ENCODE assay signal across 1 cellular context in the genomic region with DNA sequence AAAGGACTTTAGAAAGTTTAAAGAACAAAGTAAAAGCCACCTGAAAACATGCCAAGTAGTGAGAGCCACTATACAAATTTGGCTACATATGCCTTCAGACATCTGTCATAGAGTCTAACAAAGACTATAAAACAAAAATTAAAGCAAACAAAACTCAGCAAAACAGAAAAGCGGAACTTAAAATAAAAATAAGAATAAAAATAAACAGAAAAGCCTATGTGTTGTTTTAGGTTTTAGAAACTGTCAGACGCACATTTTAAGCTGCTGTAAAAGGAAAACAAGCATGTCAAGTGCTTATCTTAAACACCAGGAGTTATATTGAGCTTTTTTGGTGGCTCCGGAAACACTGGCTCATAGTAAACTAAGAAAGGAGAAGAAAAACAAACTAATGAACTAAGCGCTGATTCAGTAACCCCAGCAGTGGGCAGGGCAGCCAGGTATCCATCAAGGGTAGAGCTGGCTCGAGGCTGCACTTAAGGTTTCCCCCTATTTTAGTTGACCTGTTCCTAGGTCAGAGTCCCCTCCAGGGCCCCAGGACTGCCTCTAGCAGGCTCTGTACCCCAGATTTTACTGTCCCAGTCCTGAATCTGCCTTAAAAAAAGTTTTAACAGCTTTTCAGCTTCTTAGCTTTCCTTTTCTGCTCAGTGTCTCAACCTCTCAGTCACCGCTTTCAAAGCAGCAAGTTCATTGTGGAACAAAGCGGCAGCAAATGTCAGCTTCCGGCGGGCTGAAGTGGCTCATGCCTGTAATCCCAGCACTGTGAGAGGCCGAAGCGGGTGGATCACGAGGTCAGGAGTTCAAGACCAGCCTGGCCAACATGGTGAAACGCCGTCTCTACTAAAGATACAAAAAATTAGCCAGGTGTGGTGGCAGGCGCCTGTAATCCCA.
TF ChIP-seq lines count a peak whose summit lies in the region.

No MANE protein-coding gene starts in this region.

TF ChIP-seq in GM12878, 131 proteins besides CTCF, POLR2A, EP300 and RAD21 (continued from another document and continues in another):
- TF ChIP-seq, protein P1, sequence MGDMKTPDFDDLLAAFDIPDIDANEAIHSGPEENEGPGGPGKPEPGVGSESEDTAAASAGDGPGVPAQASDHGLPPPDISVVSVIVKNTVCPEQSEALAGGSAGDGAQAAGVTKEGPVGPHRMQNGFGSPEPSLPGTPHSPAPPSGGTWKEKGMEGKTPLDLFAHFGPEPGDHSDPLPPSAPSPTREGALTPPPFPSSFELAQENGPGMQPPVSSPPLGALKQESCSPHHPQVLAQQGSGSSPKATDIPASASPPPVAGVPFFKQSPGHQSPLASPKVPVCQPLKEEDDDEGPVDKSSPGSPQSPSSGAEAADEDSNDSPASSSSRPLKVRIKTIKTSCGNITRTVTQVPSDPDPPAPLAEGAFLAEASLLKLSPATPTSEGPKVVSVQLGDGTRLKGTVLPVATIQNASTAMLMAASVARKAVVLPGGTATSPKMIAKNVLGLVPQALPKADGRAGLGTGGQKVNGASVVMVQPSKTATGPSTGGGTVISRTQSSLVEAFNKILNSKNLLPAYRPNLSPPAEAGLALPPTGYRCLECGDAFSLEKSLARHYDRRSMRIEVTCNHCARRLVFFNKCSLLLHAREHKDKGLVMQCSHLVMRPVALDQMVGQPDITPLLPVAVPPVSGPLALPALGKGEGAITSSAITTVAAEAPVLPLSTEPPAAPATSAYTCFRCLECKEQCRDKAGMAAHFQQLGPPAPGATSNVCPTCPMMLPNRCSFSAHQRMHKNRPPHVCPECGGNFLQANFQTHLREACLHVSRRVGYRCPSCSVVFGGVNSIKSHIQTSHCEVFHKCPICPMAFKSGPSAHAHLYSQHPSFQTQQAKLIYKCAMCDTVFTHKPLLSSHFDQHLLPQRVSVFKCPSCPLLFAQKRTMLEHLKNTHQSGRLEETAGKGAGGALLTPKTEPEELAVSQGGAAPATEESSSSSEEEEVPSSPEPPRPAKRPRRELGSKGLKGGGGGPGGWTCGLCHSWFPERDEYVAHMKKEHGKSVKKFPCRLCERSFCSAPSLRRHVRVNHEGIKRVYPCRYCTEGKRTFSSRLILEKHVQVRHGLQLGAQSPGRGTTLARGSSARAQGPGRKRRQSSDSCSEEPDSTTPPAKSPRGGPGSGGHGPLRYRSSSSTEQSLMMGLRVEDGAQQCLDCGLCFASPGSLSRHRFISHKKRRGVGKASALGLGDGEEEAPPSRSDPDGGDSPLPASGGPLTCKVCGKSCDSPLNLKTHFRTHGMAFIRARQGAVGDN (IDR thresholded peaks at IDR 0.05), result peak; percentile 75
- TF ChIP-seq KAT2A (conservative IDR thresholded peaks at IDR 0.05; ENCODE audit: control insufficient read depth, low read depth, low read length) (no peak), NRF1 (conservative IDR thresholded peaks at IDR 0.05; ENCODE audit: low read depth, low read length) (no peak), TARDBP (IDR thresholded peaks at IDR 0.05; ENCODE audit: borderline replicate concordance) (no peak), MYC (IDR thresholded peaks at IDR 0.05; ENCODE audit: insufficient read depth, insufficient read length, insufficient replicate concordance, low read length, severe bottlenecking) (no peak), SRF (IDR thresholded peaks at IDR 0.05; ENCODE audit: low read depth in 2 of 2, low read length in 2 of 2) (no peak), FOXM1 (IDR thresholded peaks at IDR 0.05; ENCODE audit: low read depth, low read length) (no peak), JUNB (IDR thresholded peaks at IDR 0.05) (no peak), SP1 (IDR thresholded peaks at IDR 0.05; ENCODE audit: low read depth, low read length) (no peak), BACH1 (IDR thresholded peaks at IDR 0.05; ENCODE audit: borderline replicate concordance) (no peak), YY1 (IDR thresholded peaks at IDR 0.05; ENCODE audit: low read depth, low read length) (no peak), SMARCA5 (IDR thresholded peaks at IDR 0.05) (no peak), BRCA1 (IDR thresholded peaks at IDR 0.05; ENCODE audit: low read depth, low read length) (no peak), MXI1 (IDR thresholded peaks at IDR 0.05; ENCODE audit: low read depth, low read length) (peak; percentile 41; the same call in 1 of the 2 replicates), HCFC1 (IDR thresholded peaks at IDR 0.05; ENCODE audit: low read length) (no peak), RELA (IDR thresholded peaks at IDR 0.05; ENCODE audit: borderline replicate concordance, partially characterized antibody) (no peak), ZNF217 (IDR thresholded peaks at IDR 0.05) (peak; percentile 81), FOXK2 (IDR thresholded peaks at IDR 0.05) (no peak), SREBF2 (IDR thresholded peaks at IDR 0.05; ENCODE audit: low read length) (no peak), ZNF24 (IDR thresholded peaks at IDR 0.05) (0 out of 2 replicates have a peak, but pooled peaks have one; percentile 18), CBX3 (IDR thresholded peaks at IDR 0.05; ENCODE audit: borderline replicate concordance, low read depth) (no peak), EGR1 (IDR thresholded peaks at IDR 0.05; ENCODE audit: borderline replicate concordance in 1 of 2, low read depth in 2 of 2, low read length in 2 of 2) (no peak), CBFB (IDR thresholded peaks at IDR 0.05; ENCODE audit: low read depth) (no peak), NR2F1 (conservative IDR thresholded peaks at IDR 0.05) (no peak; the same call in 1 of the 2 replicates), NFYA (IDR thresholded peaks at IDR 0.05; ENCODE audit: borderline replicate concordance, low read depth, low read length) (no peak), SIN3A (IDR thresholded peaks at IDR 0.05; ENCODE audit: low read depth, low read length) (no peak), PML (IDR thresholded peaks at IDR 0.05; ENCODE audit: low read length) (no peak; the same call in 1 of the 2 replicates), BCL11A (IDR thresholded peaks at IDR 0.05; ENCODE audit: low read depth, low read length) (no peak), IKZF1 (conservative IDR thresholded peaks at IDR 0.05) (peak; percentile 10; the same call in 1 of the 2 replicates), HDGF (IDR thresholded peaks at IDR 0.05) (peak; percentile 37; the same call in 1 of the 2 replicates), TBL1XR1 (IDR thresholded peaks at IDR 0.05; ENCODE audit: low read depth, low read length) (no peak)
- TF ChIP-seq, protein P2, sequence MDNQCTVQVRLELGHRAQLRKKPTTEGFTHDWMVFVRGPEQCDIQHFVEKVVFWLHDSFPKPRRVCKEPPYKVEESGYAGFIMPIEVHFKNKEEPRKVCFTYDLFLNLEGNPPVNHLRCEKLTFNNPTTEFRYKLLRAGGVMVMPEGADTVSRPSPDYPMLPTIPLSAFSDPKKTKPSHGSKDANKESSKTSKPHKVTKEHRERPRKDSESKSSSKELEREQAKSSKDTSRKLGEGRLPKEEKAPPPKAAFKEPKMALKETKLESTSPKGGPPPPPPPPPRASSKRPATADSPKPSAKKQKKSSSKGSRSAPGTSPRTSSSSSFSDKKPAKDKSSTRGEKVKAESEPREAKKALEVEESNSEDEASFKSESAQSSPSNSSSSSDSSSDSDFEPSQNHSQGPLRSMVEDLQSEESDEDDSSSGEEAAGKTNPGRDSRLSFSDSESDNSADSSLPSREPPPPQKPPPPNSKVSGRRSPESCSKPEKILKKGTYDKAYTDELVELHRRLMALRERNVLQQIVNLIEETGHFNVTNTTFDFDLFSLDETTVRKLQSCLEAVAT (IDR thresholded peaks at IDR 0.05), result peak; percentile 54; the same call in 1 of the 2 replicates
- TF ChIP-seq, protein P3, sequence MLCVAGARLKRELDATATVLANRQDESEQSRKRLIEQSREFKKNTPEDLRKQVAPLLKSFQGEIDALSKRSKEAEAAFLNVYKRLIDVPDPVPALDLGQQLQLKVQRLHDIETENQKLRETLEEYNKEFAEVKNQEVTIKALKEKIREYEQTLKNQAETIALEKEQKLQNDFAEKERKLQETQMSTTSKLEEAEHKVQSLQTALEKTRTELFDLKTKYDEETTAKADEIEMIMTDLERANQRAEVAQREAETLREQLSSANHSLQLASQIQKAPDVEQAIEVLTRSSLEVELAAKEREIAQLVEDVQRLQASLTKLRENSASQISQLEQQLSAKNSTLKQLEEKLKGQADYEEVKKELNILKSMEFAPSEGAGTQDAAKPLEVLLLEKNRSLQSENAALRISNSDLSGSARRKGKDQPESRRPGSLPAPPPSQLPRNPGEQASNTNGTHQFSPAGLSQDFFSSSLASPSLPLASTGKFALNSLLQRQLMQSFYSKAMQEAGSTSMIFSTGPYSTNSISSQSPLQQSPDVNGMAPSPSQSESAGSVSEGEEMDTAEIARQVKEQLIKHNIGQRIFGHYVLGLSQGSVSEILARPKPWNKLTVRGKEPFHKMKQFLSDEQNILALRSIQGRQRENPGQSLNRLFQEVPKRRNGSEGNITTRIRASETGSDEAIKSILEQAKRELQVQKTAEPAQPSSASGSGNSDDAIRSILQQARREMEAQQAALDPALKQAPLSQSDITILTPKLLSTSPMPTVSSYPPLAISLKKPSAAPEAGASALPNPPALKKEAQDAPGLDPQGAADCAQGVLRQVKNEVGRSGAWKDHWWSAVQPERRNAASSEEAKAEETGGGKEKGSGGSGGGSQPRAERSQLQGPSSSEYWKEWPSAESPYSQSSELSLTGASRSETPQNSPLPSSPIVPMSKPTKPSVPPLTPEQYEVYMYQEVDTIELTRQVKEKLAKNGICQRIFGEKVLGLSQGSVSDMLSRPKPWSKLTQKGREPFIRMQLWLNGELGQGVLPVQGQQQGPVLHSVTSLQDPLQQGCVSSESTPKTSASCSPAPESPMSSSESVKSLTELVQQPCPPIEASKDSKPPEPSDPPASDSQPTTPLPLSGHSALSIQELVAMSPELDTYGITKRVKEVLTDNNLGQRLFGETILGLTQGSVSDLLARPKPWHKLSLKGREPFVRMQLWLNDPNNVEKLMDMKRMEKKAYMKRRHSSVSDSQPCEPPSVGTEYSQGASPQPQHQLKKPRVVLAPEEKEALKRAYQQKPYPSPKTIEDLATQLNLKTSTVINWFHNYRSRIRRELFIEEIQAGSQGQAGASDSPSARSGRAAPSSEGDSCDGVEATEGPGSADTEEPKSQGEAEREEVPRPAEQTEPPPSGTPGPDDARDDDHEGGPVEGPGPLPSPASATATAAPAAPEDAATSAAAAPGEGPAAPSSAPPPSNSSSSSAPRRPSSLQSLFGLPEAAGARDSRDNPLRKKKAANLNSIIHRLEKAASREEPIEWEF (IDR thresholded peaks at IDR 0.05; ENCODE audit: insufficient replicate concordance, low read depth, low read length), result no peak
- TF ChIP-seq, protein P4, sequence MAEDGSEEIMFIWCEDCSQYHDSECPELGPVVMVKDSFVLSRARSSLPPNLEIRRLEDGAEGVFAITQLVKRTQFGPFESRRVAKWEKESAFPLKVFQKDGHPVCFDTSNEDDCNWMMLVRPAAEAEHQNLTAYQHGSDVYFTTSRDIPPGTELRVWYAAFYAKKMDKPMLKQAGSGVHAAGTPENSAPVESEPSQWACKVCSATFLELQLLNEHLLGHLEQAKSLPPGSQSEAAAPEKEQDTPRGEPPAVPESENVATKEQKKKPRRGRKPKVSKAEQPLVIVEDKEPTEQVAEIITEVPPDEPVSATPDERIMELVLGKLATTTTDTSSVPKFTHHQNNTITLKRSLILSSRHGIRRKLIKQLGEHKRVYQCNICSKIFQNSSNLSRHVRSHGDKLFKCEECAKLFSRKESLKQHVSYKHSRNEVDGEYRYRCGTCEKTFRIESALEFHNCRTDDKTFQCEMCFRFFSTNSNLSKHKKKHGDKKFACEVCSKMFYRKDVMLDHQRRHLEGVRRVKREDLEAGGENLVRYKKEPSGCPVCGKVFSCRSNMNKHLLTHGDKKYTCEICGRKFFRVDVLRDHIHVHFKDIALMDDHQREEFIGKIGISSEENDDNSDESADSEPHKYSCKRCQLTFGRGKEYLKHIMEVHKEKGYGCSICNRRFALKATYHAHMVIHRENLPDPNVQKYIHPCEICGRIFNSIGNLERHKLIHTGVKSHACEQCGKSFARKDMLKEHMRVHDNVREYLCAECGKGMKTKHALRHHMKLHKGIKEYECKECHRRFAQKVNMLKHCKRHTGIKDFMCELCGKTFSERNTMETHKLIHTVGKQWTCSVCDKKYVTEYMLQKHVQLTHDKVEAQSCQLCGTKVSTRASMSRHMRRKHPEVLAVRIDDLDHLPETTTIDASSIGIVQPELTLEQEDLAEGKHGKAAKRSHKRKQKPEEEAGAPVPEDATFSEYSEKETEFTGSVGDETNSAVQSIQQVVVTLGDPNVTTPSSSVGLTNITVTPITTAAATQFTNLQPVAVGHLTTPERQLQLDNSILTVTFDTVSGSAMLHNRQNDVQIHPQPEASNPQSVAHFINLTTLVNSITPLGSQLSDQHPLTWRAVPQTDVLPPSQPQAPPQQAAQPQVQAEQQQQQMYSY (CRISPR knock-in tag; IDR thresholded peaks at IDR 0.05), result no peak
- TF ChIP-seq, protein P5, sequence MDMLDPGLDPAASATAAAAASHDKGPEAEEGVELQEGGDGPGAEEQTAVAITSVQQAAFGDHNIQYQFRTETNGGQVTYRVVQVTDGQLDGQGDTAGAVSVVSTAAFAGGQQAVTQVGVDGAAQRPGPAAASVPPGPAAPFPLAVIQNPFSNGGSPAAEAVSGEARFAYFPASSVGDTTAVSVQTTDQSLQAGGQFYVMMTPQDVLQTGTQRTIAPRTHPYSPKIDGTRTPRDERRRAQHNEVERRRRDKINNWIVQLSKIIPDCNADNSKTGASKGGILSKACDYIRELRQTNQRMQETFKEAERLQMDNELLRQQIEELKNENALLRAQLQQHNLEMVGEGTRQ (IDR thresholded peaks at IDR 0.05; ENCODE audit: borderline replicate concordance, low read depth, low read length), result no peak
- TF ChIP-seq, protein P6, sequence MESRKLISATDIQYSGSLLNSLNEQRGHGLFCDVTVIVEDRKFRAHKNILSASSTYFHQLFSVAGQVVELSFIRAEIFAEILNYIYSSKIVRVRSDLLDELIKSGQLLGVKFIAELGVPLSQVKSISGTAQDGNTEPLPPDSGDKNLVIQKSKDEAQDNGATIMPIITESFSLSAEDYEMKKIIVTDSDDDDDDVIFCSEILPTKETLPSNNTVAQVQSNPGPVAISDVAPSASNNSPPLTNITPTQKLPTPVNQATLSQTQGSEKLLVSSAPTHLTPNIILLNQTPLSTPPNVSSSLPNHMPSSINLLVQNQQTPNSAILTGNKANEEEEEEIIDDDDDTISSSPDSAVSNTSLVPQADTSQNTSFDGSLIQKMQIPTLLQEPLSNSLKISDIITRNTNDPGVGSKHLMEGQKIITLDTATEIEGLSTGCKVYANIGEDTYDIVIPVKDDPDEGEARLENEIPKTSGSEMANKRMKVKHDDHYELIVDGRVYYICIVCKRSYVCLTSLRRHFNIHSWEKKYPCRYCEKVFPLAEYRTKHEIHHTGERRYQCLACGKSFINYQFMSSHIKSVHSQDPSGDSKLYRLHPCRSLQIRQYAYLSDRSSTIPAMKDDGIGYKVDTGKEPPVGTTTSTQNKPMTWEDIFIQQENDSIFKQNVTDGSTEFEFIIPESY (IDR thresholded peaks at IDR 0.05), result no peak
